Comparison of ENCODE assay signal across 17 cellular contexts in genomic region chr16:56207421-56207820, GRCh38. TPM values are rescaled to one million over a fixed set of nuclear protein-coding genes. Genes with fewer than 3 reads are reported as not detected.
DNase-seq lines count a peak whose midpoint lies in the region; ATAC-seq, FAIRE-seq and TF ChIP-seq lines count a peak whose summit lies in the region.
"Had no signal": no experiment of that assay in that cellular context is flagged by ENCODE, and none has a peak within 500 bp of the region (broad histone marks: within the 10 kb centered on the region; RNA-seq: fewer than 3 reads in every experiment).

No MANE protein-coding gene starts in this region.

- CTCF ChIA-PET in HepG2 (lab: Yijun Ruan, JAX; ENCODE audit: low intra/inter-chr PET ratio, low total read pairs): no interaction called here
- CTCF ChIA-PET in K562 (lab: Yijun Ruan, JAX; ENCODE audit: low intra/inter-chr PET ratio): no interaction called here

- H3K27me3 ChIP-seq in HepG2 (ENCODE audit: control insufficient read depth in 1 of 2, insufficient read depth in 2 of 2, low read length in 2 of 2): peaks cover 0 to 8% of the 10 kb centered on the region in 2 experiments; a peak in 2 of 5 replicates
- no peaks in the 10 kb centered on the region for H3K27me3 ChIP-seq in right lobe of liver
- H3K27me3 ChIP-seq in K562 (ENCODE audit: control insufficient read depth in 2 of 2, insufficient read depth in 2 of 2, low read length in 2 of 2): peaks cover 4 to 18% of the 10 kb centered on the region in 2 experiments; a peak in 4 of 5 replicates
- peaks cover 2% of the 10 kb centered on the region for H3K27me3 ChIP-seq in prostate gland (replicated peaks; ENCODE audit: insufficient read depth)
- H3K27me3 ChIP-seq: BLaER1 treated with 17β-estradiol and CSF1 and Interleukin-3, amounts not matched to agents 10 nM and 100 nM had no signal

- no peak for TF ChIP-seq EP300 in HepG2 (IDR thresholded peaks at IDR 0.05; ENCODE audit: low read depth in 2 of 2, low read length in 2 of 2)
- no peak for TF ChIP-seq EP300 in HepG2 (CRISPR knock-in tag; IDR thresholded peaks at IDR 0.05; ENCODE audit: borderline replicate concordance)
- TF ChIP-seq EP300 in K562 (IDR thresholded peaks at IDR 0.05; ENCODE audit: low read length): no peak

- BruUV-seq in HepG2 (replicated peaks; lab: Mats Ljungman, UMichigan) (no TSS peak), K562 (replicated peaks; lab: Mats Ljungman, UMichigan) (no TSS peak)

- H3K36me3 ChIP-seq in HepG2 (replicated peaks in 1 of 2; ENCODE audit: control insufficient read depth in 1 of 2, insufficient read depth in 2 of 2, low read length in 2 of 2) (no peaks in the 10 kb centered on the region), right lobe of liver (no peaks in the 10 kb centered on the region), K562 (ENCODE audit: control insufficient read depth, insufficient read depth, low read length) (no peaks in the 10 kb centered on the region), prostate gland (no peaks in the 10 kb centered on the region)
- H3K36me3 ChIP-seq: BLaER1 treated with 17β-estradiol and CSF1 and Interleukin-3, amounts not matched to agents 10 nM and 100 nM had no signal

- H2AFZ ChIP-seq in HepG2 (ENCODE audit: low read length): no peak overlapping the region
- H2AFZ ChIP-seq in K562 (ENCODE audit: low read depth, low read length): no peak overlapping the region

- DNase-seq in DMS153 (lab: John Stamatoyannopoulos, UW): peak; percentile 39
- no peak for DNase-seq in DMS153 treated with DMSO at 0.1 percent for 48 hours (lab: John Stamatoyannopoulos, UW; ENCODE audit: unreplicated experiment)
- DNase-seq in HepG2 (ENCODE audit: low spot score): no peak
- DNase-seq in right lobe of liver: no peak
- DNase-seq in K562 (ENCODE audit: extremely low read depth in 1 of 4, low spot score in 3 of 4): no peak
- DNase-seq in prostate gland (ENCODE audit: low spot score): no peak
- DNase-seq: Calu3; CD8-positive, alpha-beta T cell; DMS79 treated with DMSO at 0.1 percent for 48 hours; GF-D8; GOT3; H7; Kasumi-1; KG1 had no signal

- TF ChIP-seq POLR2A in HepG2 (IDR thresholded peaks at IDR 0.05; ENCODE audit: insufficient read depth in 1 of 2, low read depth in 2 of 2, low read length in 2 of 2) (no peak), right lobe of liver (IDR thresholded peaks at IDR 0.05) (no peak), K562 (conservative IDR thresholded peaks at IDR 0.05) (no peak), prostate gland (IDR thresholded peaks at IDR 0.05) (no peak)

- TF ChIP-seq CTCF in HepG2 (CRISPR knock-in tag; IDR thresholded peaks at IDR 0.05): no peak
- no peak for TF ChIP-seq CTCF in right lobe of liver (IDR thresholded peaks at IDR 0.05)
- TF ChIP-seq CTCF in K562 (IDR thresholded peaks at IDR 0.05 in 2 of 3, conservative IDR thresholded peaks at IDR 0.05 in 1 of 3; ENCODE audit: insufficient read depth in 2 of 3, low read depth in 1 of 3, low read length in 3 of 3): no peak
- no peak for TF ChIP-seq CTCF in prostate gland (IDR thresholded peaks at IDR 0.05)

- TF ChIP-seq RAD21 in HepG2 (CRISPR knock-in tag; IDR thresholded peaks at IDR 0.05) (no peak), K562 (CRISPR knock-in tag; conservative IDR thresholded peaks at IDR 0.05 in 1 of 2, IDR thresholded peaks at IDR 0.05 in 1 of 2) (no peak)

- H3K27ac ChIP-seq in HepG2 (ENCODE audit: extremely low read length, insufficient read depth, low read length) (no peak overlapping the region), right lobe of liver (no peak overlapping the region), K562 (ENCODE audit: extremely low read depth, low read depth, low read length) (no peak overlapping the region), prostate gland (no peak overlapping the region)
- H3K27ac ChIP-seq: 22Rv1; BLaER1 treated with 17β-estradiol and CSF1 and Interleukin-3, amounts not matched to agents 10 nM and 100 nM had no signal

- no peak overlapping the region for H3K4me3 ChIP-seq in HepG2 (replicated peaks in 1 of 3; ENCODE audit: insufficient read depth in 1 of 3, low read depth in 2 of 3, low read length in 3 of 3)
- H3K4me3 ChIP-seq in right lobe of liver: no peak overlapping the region
- no peak overlapping the region for H3K4me3 ChIP-seq in K562
- no peak overlapping the region for H3K4me3 ChIP-seq in prostate gland
- H3K4me3 ChIP-seq: BLaER1 treated with 17β-estradiol and CSF1 and Interleukin-3, amounts not matched to agents 10 nM and 100 nM had no signal

- FAIRE-seq in HepG2 (lab: Jason Lieb, UNC): no peak
- FAIRE-seq in K562 (lab: Jason Lieb, UNC): no peak

- H3K4me1 ChIP-seq in HepG2 (ENCODE audit: insufficient read depth, low read length): no peaks in the 10 kb centered on the region
- H3K4me1 ChIP-seq in right lobe of liver: peaks cover 0 to 21% (median 10%) of the 10 kb centered on the region in 4 donors
- H3K4me1 ChIP-seq in K562 (replicated peaks in 1 of 2; ENCODE audit: control insufficient read depth in 2 of 2, insufficient read depth in 2 of 2, low read length in 2 of 2): no peaks in the 10 kb centered on the region
- no peaks in the 10 kb centered on the region for H3K4me1 ChIP-seq in prostate gland (replicated peaks)

- intact Hi-C loops in HepG2 (cut with micrococcal nuclease; ENCODE audit: unreplicated experiment) (no loop called here), right lobe of liver (cut with DNase I) (no loop called here), K562 (cut with micrococcal nuclease) (loop anchor here (10.0 kb wide), 1 partner anchor 107 kb away; no protein-coding TSS in a partner anchor), prostate gland (cut with DNase I) (loop anchor here (10.0 kb wide), 1 partner anchor 493 kb away; no protein-coding TSS in a partner anchor)

- H3K9ac ChIP-seq in HepG2 (ENCODE audit: insufficient read depth, low read depth, low read length): no peak overlapping the region
- H3K9ac ChIP-seq in K562 (ENCODE audit: insufficient read depth in 1 of 2, low read depth in 2 of 2, low read length in 2 of 2): no peak overlapping the region
- H3K9ac ChIP-seq: BLaER1 treated with 17β-estradiol and CSF1 and Interleukin-3, amounts not matched to agents 10 nM and 100 nM had no signal

- no peak overlapping the region for H3K4me2 ChIP-seq in HepG2 (ENCODE audit: low read depth, low read length)
- no peak overlapping the region for H3K4me2 ChIP-seq in K562 (ENCODE audit: insufficient read depth, low read length)
- H3K4me2 ChIP-seq: BLaER1 treated with 17β-estradiol and CSF1 and Interleukin-3, amounts not matched to agents 10 nM and 100 nM had no signal

- in situ Hi-C loops in HepG2 (cut with HindIII; ENCODE audit: extremely low pct_ligation_motif_present, low pct_unique_long_range_greater_than_20kb): no loop called here
- in situ Hi-C loops in K562 (cut with MboI): no loop called here

- H3K9me1 ChIP-seq in K562 (ENCODE audit: control insufficient read depth, insufficient read depth, low read length): no peaks in the 10 kb centered on the region

- no peaks in the 10 kb centered on the region for H3K79me2 ChIP-seq in HepG2 (ENCODE audit: insufficient read depth, low read length)
- no peaks in the 10 kb centered on the region for H3K79me2 ChIP-seq in K562 (ENCODE audit: control insufficient read depth, insufficient read depth, low read length)

- no peak for ATAC-seq in HepG2
- ATAC-seq in right lobe of liver: no peak
- ATAC-seq in K562: no peak
- ATAC-seq in GM21723 (IDR thresholded peaks at IDR 0.05; ENCODE audit: unreplicated experiment): no peak
- ATAC-seq: CD8-positive, alpha-beta T cell had no signal

- 1% methylated on average over 2 of the region's 2 CpGs for WGBS in HepG2 (ENCODE audit: low lambda C conversion rate)
- 85% methylated on average over 2 of the region's 2 CpGs for WGBS in right lobe of liver (ENCODE audit: insufficient coverage, low coverage, low lambda C conversion rate, missing lambda C conversion rate)
- 0% methylated on average over 2 of the region's 2 CpGs for WGBS in K562 (ENCODE audit: insufficient coverage, low coverage, missing lambda C conversion rate)
- WGBS in prostate gland: 72% methylated on average over 2 of the region's 2 CpGs

- H3K9me3 ChIP-seq in HepG2 (ENCODE audit: low read length) (no peaks in the 10 kb centered on the region), right lobe of liver (no peaks in the 10 kb centered on the region), K562 (replicated peaks; ENCODE audit: control insufficient read depth, insufficient read depth, low read depth, low read length) (no peaks in the 10 kb centered on the region), prostate gland (no peaks in the 10 kb centered on the region)
- H3K9me3 ChIP-seq: BLaER1 treated with 17β-estradiol and CSF1 and Interleukin-3, amounts not matched to agents 10 nM and 100 nM had no signal

- POLR2A ChIA-PET in HepG2 (lab: Yijun Ruan, JAX) (no interaction called here), K562 (lab: Yijun Ruan, JAX) (no interaction called here)

- H4K20me1 ChIP-seq in HepG2 (ENCODE audit: insufficient read depth, low read length): no peaks in the 10 kb centered on the region
- H4K20me1 ChIP-seq in K562 (replicated peaks; ENCODE audit: control insufficient read depth, insufficient read depth, low read length): no peaks in the 10 kb centered on the region
- H4K20me1 ChIP-seq: BLaER1 treated with 17β-estradiol and CSF1 and Interleukin-3, amounts not matched to agents 10 nM and 100 nM had no signal

RNA-seq across cellular contexts. Expression of gene GNAO1, which starts 16.1 kb away (rescaled TPM):
- total RNA-seq in HepG2 (2016; rRNA removed; fragmentation: Illumina TruSeq; extraction: Trizol) (not detected in 2 replicates), right lobe of liver (10 to 100 TPM; 18.2 to 45.1 (median 21.5) TPM), K562 (2014; rRNA removed) (0.33 TPM in 1 of 2 replicates, not detected in the other), K562 (2014; rRNA removed; fragmentation: Illumina TruSeq; extraction: Trizol) (not detected in 2 replicates), K562 (2015; rRNA removed; fragmentation: Illumina TruSeq; extraction: Trizol) (not detected in 2 replicates), K562 (2021) (0.11 and 0.42 TPM in 2 replicates), prostate gland (10 to 100 TPM in 1 of 2 donors, 1 to 10 TPM in 1; 6.1 to 23.6 TPM)
- total RNA-seq in HepG2 (2016; cell fraction: cytosol; rRNA removed; fragmentation: Illumina TruSeq; extraction: Trizol; ENCODE audit: low read depth): not detected in 2 replicates
- total RNA-seq in HepG2 (2016; cell fraction: insoluble cytoplasmic fraction; rRNA removed; fragmentation: Illumina TruSeq; extraction: Trizol): not detected in 2 replicates
- not detected in 2 replicates for total RNA-seq in HepG2 (2016; cell fraction: membrane; rRNA removed; fragmentation: Illumina TruSeq; extraction: Trizol)
- total RNA-seq in HepG2 (2016; cell fraction: nucleus; rRNA removed; fragmentation: Illumina TruSeq; extraction: Trizol): not detected in 2 replicates
- polyA plus RNA-seq in HepG2 (2011; rRNA removed) (not detected in 2 replicates), K562 (2011; rRNA removed) (0.07 TPM in 1 of 2 replicates, not detected in the other), K562 (2014; fragmentation: Illumina TruSeq; extraction: Trizol) (0.07 and 0.24 TPM in 2 replicates), K562 (2014; fragmentation: Nextera tagmentation; extraction: Ambion mirVana) (not detected), K562 (2014; rRNA removed) (0.07 and 0.09 TPM in 2 replicates)
- 0.01 TPM in 1 of 2 replicates, not detected in the other for polyA plus RNA-seq in HepG2 (2011; cell fraction: cytosol; rRNA removed)
- polyA plus RNA-seq in HepG2 (2011; cell fraction: nucleus; rRNA removed): 0.03 TPM in 1 of 2 replicates, not detected in the other
- polyA plus RNA-seq in HepG2 (2012): 0.03 and 0.07 TPM in 2 replicates
- not detected in 2 replicates for polyA plus RNA-seq in HepG2 (2016; cell fraction: cytosol; fragmentation: Illumina TruSeq; extraction: Trizol; ENCODE audit: low read depth)
- not detected in 2 replicates for polyA plus RNA-seq in HepG2 (2016; cell fraction: insoluble cytoplasmic fraction; fragmentation: Illumina TruSeq; extraction: Trizol; ENCODE audit: low read depth)
- polyA plus RNA-seq in HepG2 (2016; cell fraction: membrane; fragmentation: Illumina TruSeq; extraction: Trizol; ENCODE audit: low read depth): 0.13 TPM in 1 of 2 replicates, not detected in the other
- not detected in 2 replicates for polyA plus RNA-seq in HepG2 (2016; cell fraction: nucleus; fragmentation: Illumina TruSeq; extraction: Trizol; ENCODE audit: insufficient read depth, low read depth)
- 0.28 TPM in 1 of 2 replicates, not detected in the other for polyA minus RNA-seq in HepG2 (2011; rRNA and poly(A)+ RNA removed; ENCODE audit: low replicate concordance)
- not detected in 2 replicates for polyA minus RNA-seq in HepG2 (2011; cell fraction: cytosol; rRNA and poly(A)+ RNA removed)
- not detected in 2 replicates for polyA minus RNA-seq in HepG2 (2011; cell fraction: nucleus; rRNA and poly(A)+ RNA removed)
- 0.14 and 0.28 TPM in 2 replicates for total RNA-seq in K562 (2011; cell fraction: chromatin; rRNA removed; ENCODE audit: low replicate concordance)
- total RNA-seq in K562 (2011; cell fraction: nucleolus; rRNA removed): 0.17 and 0.26 TPM in 2 replicates
- 0.66 TPM in 1 of 2 replicates, not detected in the other for total RNA-seq in K562 (2011; cell fraction: nucleoplasm; rRNA removed)
- polyA plus RNA-seq in K562 (2011; cell fraction: cytosol; rRNA removed): 0.24 TPM in 1 of 2 replicates, not detected in the other
- 0.10 and 0.30 TPM in 2 replicates for polyA plus RNA-seq in K562 (2011; cell fraction: nucleus; rRNA removed)
- 0.21 and 0.83 TPM in 2 replicates for polyA plus RNA-seq in K562 (2012)
- polyA minus RNA-seq in K562 (2011; rRNA and poly(A)+ RNA removed): 0.03 TPM in 1 of 2 replicates, not detected in the other
- not detected in 2 replicates for polyA minus RNA-seq in K562 (2011; cell fraction: cytosol; rRNA and poly(A)+ RNA removed)
- polyA minus RNA-seq in K562 (2011; cell fraction: nucleus; rRNA and poly(A)+ RNA removed): 0.13 TPM in 1 of 2 replicates, not detected in the other
- total RNA-seq: Calu3 had no signal

Comparison
In these comparisons a context has a peak if more than half of its experiments do, and no peak if none do; other contexts are left out.
1. RNA of gene GNAO1, which starts 16.1 kb away (total RNA-seq): 6.1 to 23.6 TPM in prostate gland and 18.2 to 45.1 TPM in right lobe of liver; 0.11 to 0.66 TPM in K562 and not detected in HepG2; every median in the first group is over 4 times any median in the second.
2. intact Hi-C loops: an anchor here in K562 (10.0 kb wide) and prostate gland (10.0 kb wide); none called in HepG2 and right lobe of liver.